ENCODE assay signal across 21 cellular contexts in the genomic region with DNA sequence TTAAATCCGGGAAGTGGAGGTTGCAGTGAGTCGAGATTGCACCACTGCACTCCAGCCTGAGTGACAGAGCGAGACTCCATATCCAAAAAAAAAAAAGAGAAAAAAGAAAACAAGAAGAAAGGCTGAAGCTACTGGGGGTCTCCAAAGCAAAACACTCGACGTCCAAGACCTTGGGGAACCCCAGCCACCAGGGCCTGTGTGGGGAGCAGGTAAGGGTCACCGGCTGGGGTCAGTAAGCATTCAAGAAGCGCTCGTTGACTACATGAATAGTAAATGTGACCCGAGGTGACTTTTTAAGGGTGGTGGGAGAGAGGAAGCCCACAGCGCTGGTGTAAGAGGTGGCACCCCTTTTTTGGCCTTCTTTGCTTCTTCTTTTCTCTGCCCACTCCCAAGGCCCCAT.
"Had no signal": no experiment of that assay in that cellular context is flagged by ENCODE, and none has a peak within 500 bp of the region (broad histone marks: within the 10 kb centered on the region; RNA-seq: fewer than 3 reads in every experiment).

No MANE protein-coding gene starts in this region.

- H3K27me3 ChIP-seq: breast epithelium, MG63, Peyer's patch had no signal

- DNase-seq: activated CD4-positive, alpha-beta T cell treated with anti-CD3 and anti-CD28 coated beads for 48 hours; activated CD4-positive, alpha-beta T cell treated with anti-CD3 and anti-CD28 coated beads, Interleukin-2, amount 50 U/mL, for 4 hours; activated CD4-positive, CD25-positive, alpha-beta regulatory T cell treated with anti-CD3 and anti-CD28 coated beads, Interleukin-2, amount 50 U/mL, for 72 hours; activated CD8-positive, alpha-beta memory T cell treated with anti-CD3 and anti-CD28 coated beads, Interleukin-2, amount 50 U/mL, for 48 hours; activated CD8-positive, alpha-beta T cell treated with anti-CD3 and anti-CD28 coated beads, Interleukin-2, amount 10 ng/mL, durations not matched to agents 7 days and 5 days; activated T-cell treated with anti-CD3 and anti-CD28 coated beads, Interleukin-2, amount 50 U/mL, for 1 hour; aorta; MG63; NCI-H1092 treated with DMSO at 0.1 percent for 48 hours; NCI-H1436; NCI-H1694 treated with DMSO at 0.1 percent for 48 hours; NCI-H2029 treated with DMSO at 0.1 percent for 48 hours; NCI-H510A treated with DMSO at 0.1 percent for 48 hours; NCI-H69; Peyer's patch; SIG-M5; T-helper 17 cell; T-helper 9 cell had no signal

- H3K4me3 ChIP-seq: breast epithelium, MG63, Peyer's patch had no signal

- H3K9me3 ChIP-seq: breast epithelium, MG63, Peyer's patch had no signal

- ATAC-seq: activated CD8-positive, alpha-beta T cell treated with anti-CD3 and anti-CD28 coated beads, Interleukin-2, amount 10 ng/mL, durations not matched to agents 7 days and 5 days; T-helper 17 cell; WTC11 had no signal

- H3K36me3 ChIP-seq: breast epithelium, MG63, Peyer's patch had no signal

- H3K9ac ChIP-seq: KMS-11 had no signal

- H3K4me2 ChIP-seq: KMS-11 had no signal

- H3K27ac ChIP-seq: KMS-11, Peyer's patch had no signal
